In genomic region chr11:125091247-125091876, GRCh38 we compare ENCODE assay signal across 8 cellular contexts. TPM values are rescaled to one million over a fixed set of nuclear protein-coding genes. Genes with fewer than 3 reads are reported as not detected.
DNase-seq lines count a peak whose midpoint lies in the region; FAIRE-seq and TF ChIP-seq lines count a peak whose summit lies in the region.

No MANE protein-coding gene starts in this region.

- H2BK120ac ChIP-seq in mesendoderm (ENCODE audit: low read depth, low read length), result no peak overlapping the region

- no peak overlapping the region for H2BK15ac ChIP-seq in mesendoderm (replicated peaks; ENCODE audit: low read depth)

- no peak overlapping the region for H2AK5ac ChIP-seq in mesendoderm (ENCODE audit: low read length)

- peaks cover 24% of the 10 kb centered on the region for H3K4me1 ChIP-seq in HUES48 (ENCODE audit: control insufficient read depth, insufficient read depth, low read length)
- H3K4me1 ChIP-seq in mesendoderm (ENCODE audit: control insufficient read depth, low read depth, low read length), result peaks cover 10% of the 10 kb centered on the region

- H3K18ac ChIP-seq in mesendoderm (ENCODE audit: low read length), result no peak overlapping the region

- no CpG with 5 or more reads among the region's 5 CpGs for WGBS in mesendoderm (ENCODE audit: extremely low coverage, insufficient coverage, low lambda C conversion rate)

- no peaks in the 10 kb centered on the region for H3K27me3 ChIP-seq in HUES48 (ENCODE audit: control insufficient read depth, insufficient read depth, low read length)
- H3K27me3 ChIP-seq in mesendoderm (ENCODE audit: insufficient read depth, low read length, poor library complexity), result no peaks in the 10 kb centered on the region

- H2BK5ac ChIP-seq in mesendoderm (ENCODE audit: low read length), result no peak overlapping the region

- no peak for FAIRE-seq in GM19239 (lab: Jason Lieb, UNC)

- H3K79me2 ChIP-seq in mesendoderm (ENCODE audit: control insufficient read depth, insufficient read depth, low read length), result no peaks in the 10 kb centered on the region

- H3K36me3 ChIP-seq in HUES48 (ENCODE audit: control insufficient read depth, insufficient read depth, low read length), result peaks cover 13% of the 10 kb centered on the region; the same call in 1 of the 2 replicates
- no peaks in the 10 kb centered on the region for H3K36me3 ChIP-seq in mesendoderm (ENCODE audit: control insufficient read depth, insufficient read depth, low read length)

- no peak overlapping the region for H4K8ac ChIP-seq in mesendoderm (ENCODE audit: low read depth, low read length)

- POLR2A ChIA-PET in RWPE1 (lab: Yijun Ruan, JAX; ENCODE audit: low non-redundant PET), result interaction anchor here (0.6 to 0.9 kb wide), 2 partner anchors 21 to 33 kb away, joined by 3 to 4 read pairs; no protein-coding TSS in a partner anchor

- H3K27ac ChIP-seq in HUES48 (ENCODE audit: low read depth, low read length) (peak overlapping the region; percentile 16), RWPE1 (peak overlapping the region; percentile 2; the same call in 1 of the 2 replicates), mesendoderm (ENCODE audit: low read depth, low read length) (no peak overlapping the region)

- H3K9ac ChIP-seq in HUES48 (ENCODE audit: low read depth, low read length) (no peak overlapping the region), mesendoderm (ENCODE audit: low read length) (peak overlapping the region; percentile 28)

- CTCF ChIA-PET in RWPE1 (lab: Yijun Ruan, JAX), result interaction anchor here (0.6 to 1.6 kb wide), 7 partner anchors 18 to 1856 kb away, joined by 3 to 4 read pairs (median 3); no protein-coding TSS in a partner anchor

- TF ChIP-seq CTCF in RWPE1 (conservative IDR thresholded peaks at IDR 0.05; ENCODE audit: low read depth), result peak; percentile 40

- H3K56ac ChIP-seq in mesendoderm (ENCODE audit: low read length), result peak overlapping the region; percentile 74

- H3K9me3 ChIP-seq in HUES48 (ENCODE audit: control insufficient read depth, insufficient read depth, low read length), result no peaks in the 10 kb centered on the region

- H4K5ac ChIP-seq in mesendoderm (ENCODE audit: low read length), result no peak overlapping the region

- H3K4ac ChIP-seq in mesendoderm (ENCODE audit: low read depth, low read length), result no peak overlapping the region

- no peak overlapping the region for H3K23ac ChIP-seq in mesendoderm (ENCODE audit: low read length)

- DNase-seq in ELR (ENCODE audit: low read depth) (peak; percentile 69), RWPE1 (ENCODE audit: low spot score) (peak; percentile 51), epidermal melanocyte (ENCODE audit: insufficient read length, low spot score) (peak; percentile 84), mesendoderm (peak; percentile 87), GM19239 (ENCODE audit: insufficient read length, low spot score) (no peak)
- no peak for DNase-seq in stimulated activated CD4-positive, alpha-beta T cell treated with anti-CD3 and anti-CD28 coated beads, Interleukin-1b, Interleukin-23, amount 100 ng/mL, for 48 hours
- no peak for DNase-seq in activated T-cell treated with anti-CD3 and anti-CD28 coated beads, Interleukin-2, amount 50 U/mL, for 1 hour

- H3K79me1 ChIP-seq in mesendoderm (ENCODE audit: low read length), result no peaks in the 10 kb centered on the region

- H3K4me2 ChIP-seq in mesendoderm (ENCODE audit: low read length), result no peak overlapping the region

- H3K4me3 ChIP-seq in HUES48 (ENCODE audit: low read depth, low read length), result no peak overlapping the region
- no peak overlapping the region for H3K4me3 ChIP-seq in mesendoderm (ENCODE audit: low read length)

RNA-seq across cellular contexts. Expression of gene TMEM218, which starts 20.1 kb away (rescaled TPM):
- 9.3 TPM for polyA plus RNA-seq in mesendoderm (2013, experiment 1 of 2)
- polyA plus RNA-seq in mesendoderm (2013, experiment 2 of 2), result 9.7 TPM

RNA-seq across cellular contexts. Expression of gene SLC37A2, which starts 28.3 kb away (rescaled TPM):
- polyA plus RNA-seq in mesendoderm (2013, experiment 1 of 2), result 0.14 TPM
- 0.21 TPM for polyA plus RNA-seq in mesendoderm (2013, experiment 2 of 2)

Comparison
In these comparisons a context has a peak if more than half of its experiments do, and no peak if none do; other contexts are left out.
1. DNase-seq: peak in ELR (single experiment), RWPE1 (single experiment), epidermal melanocyte (single experiment) and mesendoderm (single experiment); none in stimulated activated CD4-positive, alpha-beta T cell treated with anti-CD3 and anti-CD28 coated beads, Interleukin-1b, Interleukin-23, amount 100 ng/mL, for 48 hours (single experiment), GM19239 (single experiment) and activated T-cell treated with anti-CD3 and anti-CD28 coated beads, Interleukin-2, amount 50 U/mL, for 1 hour (single experiment).